In the genomic region with DNA sequence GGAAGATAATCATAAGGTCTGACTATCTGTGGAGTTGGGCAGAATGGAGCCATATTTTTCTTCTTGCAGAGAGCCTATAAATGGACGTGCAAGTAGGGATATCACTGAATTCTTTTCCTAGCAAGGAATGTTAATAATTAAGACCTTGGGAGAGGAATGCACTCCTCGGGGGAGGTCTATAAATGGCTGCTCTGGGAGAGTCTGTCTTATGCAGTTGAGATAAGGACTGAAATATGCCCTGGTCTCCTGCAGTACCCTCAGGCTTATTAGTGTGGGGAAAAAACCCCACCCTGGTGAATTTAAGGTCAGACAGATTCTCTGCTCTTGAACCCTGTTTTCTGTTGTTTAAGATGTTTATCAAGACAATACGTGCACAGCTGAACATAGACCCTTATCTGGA, we compare ENCODE assay signal across 12 cellular contexts. TPM values are rescaled to one million over a fixed set of nuclear protein-coding genes. Genes with fewer than 3 reads are reported as not detected.
"Had no signal": no experiment of that assay in that cellular context is flagged by ENCODE, and none has a peak within 500 bp of the region (broad histone marks: within the 10 kb centered on the region; RNA-seq: fewer than 3 reads in every experiment).

No MANE protein-coding gene starts in this region.

RNA-seq across cellular contexts. Expression of a gene that starts 17.9 kb away (rescaled TPM):
- total RNA-seq: activated B cell treated with CpG ODN at 0.5 μM for 24 hours; activated CD4-positive, alpha-beta memory T cell treated with anti-CD3 and anti-CD28 coated beads, Interleukin-2, amount 10 ng/mL, durations not matched to agents 7 days and 5 days; activated CD4-positive, alpha-beta T cell treated with anti-CD3 and anti-CD28 coated beads, Interleukin-2, amount 10 ng/mL, durations not matched to agents 7 days and 5 days; activated CD8-positive, alpha-beta memory T cell treated with anti-CD3 and anti-CD28 coated beads, Interleukin-2, amount 10 ng/mL, durations not matched to agents 7 days and 5 days; activated CD8-positive, alpha-beta T cell treated with anti-CD3 and anti-CD28 coated beads, Interleukin-2, amount 10 ng/mL, durations not matched to agents 7 days and 5 days; activated naive CD8-positive, alpha-beta T cell treated with anti-CD3 and anti-CD28 coated beads, Interleukin-2, amount 10 ng/mL, durations not matched to agents 7 days and 5 days; activated T-helper 2 cell treated with anti-CD3 and anti-CD28 coated beads, Interferon-gamma antibody, Interleukin-2, Interleukin-4, amounts not matched to agents 10 μg/mL and 5 μg/mL and 100 μg/mL, durations not matched to agents 14 hours and 24 hours and 36 hours; ascending aorta; bronchial epithelial cell; cardiac muscle cell had no signal
- polyA plus RNA-seq: adipose tissue, cardiac muscle cell had no signal

RNA-seq across cellular contexts. Expression of a gene that starts 50.5 kb away (rescaled TPM):
- total RNA-seq: activated B cell treated with CpG ODN at 0.5 μM for 24 hours, bronchial epithelial cell, cardiac muscle cell, chondrocyte had no signal
- polyA plus RNA-seq: cardiac muscle cell had no signal
